ENCODE assay signal across 10 cellular contexts in the genomic region with DNA sequence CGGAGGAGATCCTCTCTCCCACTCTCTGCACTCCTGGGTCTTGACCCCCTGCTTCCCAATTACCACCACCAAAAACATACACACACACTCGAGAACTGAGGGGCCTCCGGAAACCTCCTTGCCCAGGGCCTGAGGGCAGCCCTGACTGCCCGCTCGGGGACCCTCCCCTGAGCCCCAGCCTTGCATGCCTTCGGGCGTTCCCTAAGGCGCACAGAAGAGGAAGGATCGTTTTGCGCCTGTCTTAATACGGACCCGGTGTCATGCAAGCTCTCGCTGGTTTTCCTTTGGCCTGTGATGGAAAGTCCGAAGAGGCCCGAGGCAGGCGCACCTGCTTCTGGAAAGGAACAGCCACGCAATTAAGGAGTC. TPM values are rescaled to one million over a fixed set of nuclear protein-coding genes. Genes with fewer than 3 reads are reported as not detected.
DNase-seq lines count a peak whose midpoint lies in the region; ATAC-seq lines count a peak whose summit lies in the region.
"Had no signal": no experiment of that assay in that cellular context is flagged by ENCODE, and none has a peak within 500 bp of the region (broad histone marks: within the 10 kb centered on the region; RNA-seq: fewer than 3 reads in every experiment).

No MANE protein-coding gene starts in this region.

- ATAC-seq in GM18868 (IDR thresholded peaks at IDR 0.05; ENCODE audit: unreplicated experiment): peak; percentile 4

- H3K9me3 ChIP-seq in HUES48 (ENCODE audit: control insufficient read depth, insufficient read depth, low read length): no peaks in the 10 kb centered on the region

- no peak overlapping the region for H3K9ac ChIP-seq in HUES48 (ENCODE audit: low read depth, low read length)
- no peak overlapping the region for H3K9ac ChIP-seq in rectal smooth muscle tissue (ENCODE audit: low read length)

- H3K36me3 ChIP-seq in HUES48 (ENCODE audit: control insufficient read depth, insufficient read depth, low read length) (no peaks in the 10 kb centered on the region), rectal smooth muscle tissue (ENCODE audit: control insufficient read depth, insufficient read depth, low read length) (no peaks in the 10 kb centered on the region)

- peak overlapping the region; percentile 74 for H3K4me3 ChIP-seq in HUES48 (ENCODE audit: low read depth, low read length)
- H3K4me3 ChIP-seq in rectal smooth muscle tissue (ENCODE audit: low read length): peak overlapping the region; percentile 61

- no peak for DNase-seq in iPS-NIHi7 (ENCODE audit: extremely low spot score)
- no peak for DNase-seq in activated effector memory CD4-positive, alpha-beta T cell treated with Interleukin-2 at 50 U/mL for 16 hours
- no peak for DNase-seq in midbrain (lab: John Stamatoyannopoulos, UW)
- no peak for DNase-seq in dermis blood vessel endothelial cell
- DNase-seq: activated CD4-positive, CD25-positive, alpha-beta regulatory T cell treated with anti-CD3 and anti-CD28 coated beads, Interleukin-2, amount 50 U/mL, for 72 hours had no signal

- peaks cover 14% of the 10 kb centered on the region for H3K4me1 ChIP-seq in HUES48 (ENCODE audit: control insufficient read depth, insufficient read depth, low read length)
- peaks cover 4% of the 10 kb centered on the region for H3K4me1 ChIP-seq in rectal smooth muscle tissue (ENCODE audit: control insufficient read depth, insufficient read depth, low read length)

- H3K27ac ChIP-seq in HUES48 (ENCODE audit: low read depth, low read length): no peak overlapping the region
- peak overlapping the region; percentile 54 for H3K27ac ChIP-seq in cingulate gyrus (ENCODE audit: low read depth, low read length)
- H3K27ac ChIP-seq in rectal smooth muscle tissue (ENCODE audit: low read depth, low read length): no peak overlapping the region
- H3K27ac ChIP-seq: epithelial cell of prostate had no signal

- H3K27me3 ChIP-seq in HUES48 (ENCODE audit: control insufficient read depth, insufficient read depth, low read length) (peaks cover 90% of the 10 kb centered on the region), rectal smooth muscle tissue (ENCODE audit: control insufficient read depth, insufficient read depth, low read length) (peaks cover 12% of the 10 kb centered on the region)

RNA-seq across cellular contexts. Expression of gene POU3F3, which starts 19.8 kb away (rescaled TPM):
- 0.23 and 0.34 TPM in 2 replicates for total RNA-seq in dermis blood vessel endothelial cell
